ENCODE assay signal across 1 cellular context in genomic region chr9:36980148-36980974, GRCh38.
TF ChIP-seq lines count a peak whose summit lies in the region.

No MANE protein-coding gene starts in this region.

TF ChIP-seq in GM12878, 131 proteins besides CTCF, POLR2A, EP300 and RAD21:
- no peak for TF ChIP-seq SMAD5 (IDR thresholded peaks at IDR 0.05; ENCODE audit: low read depth)
- TF ChIP-seq POU2F2 (IDR thresholded peaks at IDR 0.05; ENCODE audit: borderline replicate concordance, low read depth, low read length) = no peak
- no peak for TF ChIP-seq BCLAF1 (IDR thresholded peaks at IDR 0.05)
- TF ChIP-seq MLLT1 (IDR thresholded peaks at IDR 0.05) = no peak
- TF ChIP-seq ZNF274 (IDR thresholded peaks at IDR 0.05; ENCODE audit: insufficient read depth, insufficient read length) = no peak
- TF ChIP-seq TAF1 (IDR thresholded peaks at IDR 0.05; ENCODE audit: borderline replicate concordance, low read depth, low read length) = no peak
- TF ChIP-seq SMAD1 (IDR thresholded peaks at IDR 0.05; ENCODE audit: low read depth, partially characterized antibody) = no peak
- TF ChIP-seq SMC3 (IDR thresholded peaks at IDR 0.05; ENCODE audit: borderline replicate concordance, low read length) = peak; percentile 24; the same call in 1 of the 2 replicates
- 0 out of 2 replicates have a peak, but pooled peaks have one; percentile 32 for TF ChIP-seq YY1 (IDR thresholded peaks at IDR 0.05; ENCODE audit: low read depth, low read length)
- no peak for TF ChIP-seq HDAC2 (IDR thresholded peaks at IDR 0.05)
- no peak for TF ChIP-seq EGR1 (IDR thresholded peaks at IDR 0.05; ENCODE audit: borderline replicate concordance in 1 of 2, low read depth in 2 of 2, low read length in 2 of 2)
TF ChIP-seq in GM12878: peak in this region for 2.
